In the genomic region with DNA sequence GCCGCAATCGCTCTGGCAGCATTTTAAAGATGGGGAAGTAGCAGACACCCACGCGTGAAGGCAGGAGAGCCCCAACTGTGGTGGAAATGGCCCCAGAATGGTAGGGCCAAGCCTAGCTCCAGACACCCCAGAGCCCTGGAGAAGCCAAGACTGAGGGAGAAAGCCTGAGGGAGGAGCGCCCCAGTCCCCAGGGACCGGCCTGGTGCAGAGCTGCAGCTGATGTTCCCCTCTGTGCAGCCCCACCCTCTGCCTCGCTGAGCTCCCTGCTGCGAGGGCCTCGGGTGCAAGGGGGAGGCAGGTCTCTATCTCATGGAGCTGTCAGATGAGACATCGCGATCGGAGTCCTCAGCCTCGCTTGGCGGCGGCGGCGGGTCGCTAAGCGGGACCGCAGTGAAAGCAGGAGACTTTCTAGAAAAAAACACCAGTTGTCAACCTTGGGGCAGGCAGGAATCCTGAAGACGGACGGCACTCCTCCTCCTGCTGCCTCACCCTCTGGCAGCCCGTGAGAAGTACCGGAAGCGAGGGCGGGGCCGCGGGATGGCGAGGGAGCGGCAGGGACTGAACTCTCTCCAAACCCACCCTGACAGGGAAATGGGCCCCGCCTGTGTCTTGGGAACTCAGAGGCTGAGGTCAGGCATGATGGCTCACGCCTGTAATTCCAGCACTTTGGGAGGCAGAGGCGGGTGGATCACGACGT, we compare ENCODE assay signal across 8 cellular contexts. TPM values are rescaled to one million over a fixed set of nuclear protein-coding genes. Genes with fewer than 3 reads are reported as not detected.
DNase-seq lines count a peak whose midpoint lies in the region; ATAC-seq and TF ChIP-seq lines count a peak whose summit lies in the region.

No MANE protein-coding gene starts in this region.

- H3K4me3 ChIP-seq in CD4-positive, alpha-beta memory T cell (ENCODE audit: low read length in 2 of 2), result peak overlapping the region in 1 of 2 donors; percentile 22
- H3K4me3 ChIP-seq in Panc1 (ENCODE audit: low read depth in 2 of 2, low read length in 2 of 2) (peak overlapping the region; percentile 12 to 27; a peak in 2 of 4 replicates), astrocyte of the cerebellum (ENCODE audit: low read depth, low read length) (no peak overlapping the region), iPS-15b (ENCODE audit: low read depth, low read length) (peak overlapping the region; percentile 18)

- intact Hi-C loops in CD4-positive, alpha-beta memory T cell (cut with micrococcal nuclease), result no loop called here
- intact Hi-C loops in Panc1 (cut with micrococcal nuclease; ENCODE audit: unreplicated experiment), result no loop called here

- POLR2A ChIA-PET in CD4-positive, alpha-beta memory T cell (lab: Charles Lee; ENCODE audit: partially characterized antibody), result interaction anchor here (0.7 to 10.5 kb wide), 15 partner anchors 9 to 351 kb away, joined by 3 to 237 read pairs (median 6); partner anchors contain the start of genes MRPL51, NCAPD2, TAPBPL and VAMP1
- POLR2A ChIA-PET in Panc1 (lab: Charles Lee), result no interaction called here

- ATAC-seq in HG02678 (IDR thresholded peaks at IDR 0.05; ENCODE audit: unreplicated experiment) (peak; percentile 34), Panc1 (peak; percentile 44), GM21576 (IDR thresholded peaks at IDR 0.05; ENCODE audit: unreplicated experiment) (no peak), HG03565 (IDR thresholded peaks at IDR 0.05; ENCODE audit: unreplicated experiment) (no peak)

- TF ChIP-seq CTCF in Panc1 (IDR thresholded peaks at IDR 0.05) (no peak), astrocyte of the cerebellum (IDR thresholded peaks at IDR 0.05; ENCODE audit: low read depth, low read length, missing control alignments) (no peak)

- H3K9me3 Mint-ChIP-seq in CD4-positive, alpha-beta memory T cell, result no peaks in the 10 kb centered on the region

- H3K9me3 ChIP-seq in CD4-positive, alpha-beta memory T cell (ENCODE audit: control insufficient read depth in 1 of 2, low read length in 2 of 2), result no peaks in the 10 kb centered on the region
- H3K9me3 ChIP-seq in Panc1 (ENCODE audit: control insufficient read depth, insufficient read depth, low read depth, low read length) (no peaks in the 10 kb centered on the region), iPS-15b (ENCODE audit: control insufficient read depth, insufficient read depth, low read length) (no peaks in the 10 kb centered on the region)

- H3K4me1 Mint-ChIP-seq in CD4-positive, alpha-beta memory T cell, result peaks cover 31 to 61% (median 51%) of the 10 kb centered on the region in 4 donors

- H3K36me3 Mint-ChIP-seq in CD4-positive, alpha-beta memory T cell, result peaks cover 26 to 54% of the 10 kb centered on the region in 2 donors

- peak overlapping the region; percentile 80 to 93 (median 89) for H3K27ac Mint-ChIP-seq in CD4-positive, alpha-beta memory T cell

- no peaks in the 10 kb centered on the region for H3K27me3 Mint-ChIP-seq in CD4-positive, alpha-beta memory T cell

- peaks cover 25% of the 10 kb centered on the region for H3K36me3 ChIP-seq in CD4-positive, alpha-beta memory T cell (ENCODE audit: insufficient read depth, low read length)
- H3K36me3 ChIP-seq in Panc1 (ENCODE audit: control insufficient read depth, insufficient read depth, low read length) (peaks cover 6% of the 10 kb centered on the region), iPS-15b (ENCODE audit: control insufficient read depth, insufficient read depth, low read length) (peaks cover 44% of the 10 kb centered on the region)

- H3K27me3 ChIP-seq in CD4-positive, alpha-beta memory T cell (ENCODE audit: insufficient read depth, low read length), result no peaks in the 10 kb centered on the region
- H3K27me3 ChIP-seq in Panc1 (ENCODE audit: control insufficient read depth, insufficient read depth, low read length), result no peaks in the 10 kb centered on the region
- H3K27me3 ChIP-seq in iPS-15b (ENCODE audit: control insufficient read depth, insufficient read depth, low read length), result no peaks in the 10 kb centered on the region

- peak overlapping the region; percentile 37 for H3K27ac ChIP-seq in CD4-positive, alpha-beta memory T cell (ENCODE audit: low read depth, low read length)
- peak overlapping the region; percentile 44; the same call in 1 of the 2 replicates for H3K27ac ChIP-seq in Panc1 (ENCODE audit: low read length)

- H3K9ac ChIP-seq in iPS-15b (ENCODE audit: low read depth, low read length), result no peak overlapping the region

- no TSS peak for BruUV-seq in Panc1 (replicated peaks; lab: Mats Ljungman, UMichigan)

- peaks cover 70% of the 10 kb centered on the region for H3K4me1 ChIP-seq in CD4-positive, alpha-beta memory T cell (ENCODE audit: insufficient read depth, low read length)
- H3K4me1 ChIP-seq in Panc1 (ENCODE audit: control insufficient read depth, insufficient read depth, low read length), result peaks cover 41% of the 10 kb centered on the region
- peaks cover 7% of the 10 kb centered on the region for H3K4me1 ChIP-seq in iPS-15b (ENCODE audit: control insufficient read depth, insufficient read depth, low read length)

- DNase-seq in CD4-positive, alpha-beta memory T cell, result peak; percentile 30 to 63 (median 33)
- no peak for DNase-seq in Panc1 (ENCODE audit: low read depth, low spot score)
- DNase-seq in astrocyte of the cerebellum (ENCODE audit: low read depth), result peak; percentile 59
- peak; percentile 48 for DNase-seq in stimulated activated CD4-positive, alpha-beta T cell treated with anti-CD3 and anti-CD28 coated beads, Interleukin-12 subunit alpha, Interleukin-12 subunit beta, amount 100 ng/mL, for 4 hours

- CTCF ChIA-PET in CD4-positive, alpha-beta memory T cell (lab: Charles Lee; ENCODE audit: partially characterized antibody), result interaction anchor here (1.2 to 8.0 kb wide), 10 partner anchors 12 to 217 kb away, joined by 3 to 162 read pairs (median 25); partner anchors contain the start of gene VAMP1
- CTCF ChIA-PET in Panc1 (lab: Charles Lee), result interaction anchor here (0.6 kb wide), 1 partner anchor 158 kb away, joined by 3 read pairs; no protein-coding TSS in a partner anchor

- H3K4me3 Mint-ChIP-seq in CD4-positive, alpha-beta memory T cell, result peak overlapping the region in 7 of 8 donors; percentile 43 to 87 (median 80)

- in situ Hi-C loops in Panc1 (cut with HindIII; ENCODE audit: low pct_unique_long_range_greater_than_20kb, low sequenced_read_pairs), result no loop called here
- in situ Hi-C loops in astrocyte of the cerebellum (cut with HindIII; ENCODE audit: low sequenced_read_pairs), result no loop called here

RNA-seq across cellular contexts. Expression of gene GAPDH, which starts 6.0 kb away (rescaled TPM):
- total RNA-seq in CD4-positive, alpha-beta memory T cell, result 100 to 1,000 TPM; 474 to 495 TPM
- polyA plus RNA-seq in CD4-positive, alpha-beta memory T cell, result 1,000 to 10,000 TPM; 1,831 to 2,185 TPM
- 2,912 TPM for total RNA-seq in Panc1 (2021; ENCODE audit: unreplicated experiment)
- 4,959 TPM for polyA plus RNA-seq in Panc1 (2012; ENCODE audit: insufficient read length)

RNA-seq across cellular contexts. Expression of gene IFFO1, which starts 15.5 kb away (rescaled TPM):
- 10 to 100 TPM; 58.7 to 60.4 TPM for total RNA-seq in CD4-positive, alpha-beta memory T cell
- polyA plus RNA-seq in CD4-positive, alpha-beta memory T cell, result 10 to 100 TPM in 1 of 2 donors, 1 to 10 TPM in 1; 3.7 to 12.5 TPM
- 0.36 TPM for total RNA-seq in Panc1 (2021; ENCODE audit: unreplicated experiment)
- polyA plus RNA-seq in Panc1 (2012; ENCODE audit: insufficient read length), result 0.13 TPM

RNA-seq across cellular contexts. Expression of gene NOP2, which starts 27.8 kb away (rescaled TPM):
- 10 to 100 TPM; 87.6 to 87.7 TPM for total RNA-seq in CD4-positive, alpha-beta memory T cell
- polyA plus RNA-seq in CD4-positive, alpha-beta memory T cell, result 10 to 100 TPM; 15.5 to 43.2 TPM
- total RNA-seq in Panc1 (2021; ENCODE audit: unreplicated experiment), result 90.3 TPM
- 61.6 TPM for polyA plus RNA-seq in Panc1 (2012; ENCODE audit: insufficient read length)

RNA-seq across cellular contexts. Expression of gene NCAPD2, which starts 46.4 kb away (rescaled TPM):
- total RNA-seq in CD4-positive, alpha-beta memory T cell, result 10 to 100 TPM; 38.1 to 39.8 TPM
- polyA plus RNA-seq in CD4-positive, alpha-beta memory T cell, result 10 to 100 TPM; 15.7 to 29.0 TPM
- total RNA-seq in Panc1 (2021; ENCODE audit: unreplicated experiment), result 80.3 TPM
- 44.0 TPM for polyA plus RNA-seq in Panc1 (2012; ENCODE audit: insufficient read length)

RNA-seq across cellular contexts. Expression of gene MRPL51, which starts 47.3 kb away (rescaled TPM):
- total RNA-seq in CD4-positive, alpha-beta memory T cell, result 10 to 100 TPM; 85.1 to 89.2 TPM
- 100 to 1,000 TPM; 199 to 205 TPM for polyA plus RNA-seq in CD4-positive, alpha-beta memory T cell
- total RNA-seq in Panc1 (2021; ENCODE audit: unreplicated experiment), result 194 TPM
- 85.5 TPM for polyA plus RNA-seq in Panc1 (2012; ENCODE audit: insufficient read length)

Comparison
In these comparisons a context has a peak if more than half of its experiments do, and no peak if none do; other contexts are left out.
1. ATAC-seq: peak in HG02678 (single experiment) and Panc1 (single experiment); none in GM21576 (single experiment) and HG03565 (single experiment).
2. RNA of gene IFFO1, which starts 15.5 kb away (total RNA-seq): 58.7 to 60.4 TPM in CD4-positive, alpha-beta memory T cell; 0.36 TPM in Panc1 (single experiment); every median in the first group is over 10 times any median in the second.